ENCODE assay signal across 16 cellular contexts in genomic region chr2:239329972-239330572, GRCh38.
DNase-seq lines count a peak whose midpoint lies in the region; ATAC-seq and TF ChIP-seq lines count a peak whose summit lies in the region.
"Had no signal": no experiment of that assay in that cellular context is flagged by ENCODE, and none has a peak within 500 bp of the region (broad histone marks: within the 10 kb centered on the region; RNA-seq: fewer than 3 reads in every experiment).

No MANE protein-coding gene starts in this region.

- intact Hi-C loops in gastrocnemius medialis (cut with DNase I; ENCODE audit: low total_unique reads) (loop anchor here (1.0 to 2.0 kb wide), 3 partner anchors 19 to 71 kb away; partner anchors contain the start of gene HDAC4), OCI-LY7 (cut with micrococcal nuclease; ENCODE audit: unreplicated experiment) (no loop called here)

- no peak for TF ChIP-seq POLR2A in gastrocnemius medialis (IDR thresholded peaks at IDR 0.05)

- POLR2A ChIA-PET in OCI-LY7 (lab: Charles Lee), result no interaction called here

- no peak overlapping the region for H3K4me3 Mint-ChIP-seq in activated CD8-positive, alpha-beta memory T cell treated with anti-CD3 and anti-CD28 coated beads, Interleukin-2, amount 10 ng/mL, durations not matched to agents 7 days and 5 days
- no peak overlapping the region for H3K4me3 Mint-ChIP-seq in glutamatergic neuron (ENCODE audit: unreplicated experiment)
- H3K4me3 Mint-ChIP-seq: activated T-cell treated with anti-CD3 and anti-CD28 coated beads, Interleukin-2, amount 50 U/mL, for 24 hours had no signal

- H3K9me3 ChIP-seq in hepatocyte (ENCODE audit: low read depth) (no peaks in the 10 kb centered on the region), gastrocnemius medialis (no peaks in the 10 kb centered on the region), OCI-LY7 (ENCODE audit: low read length) (no peaks in the 10 kb centered on the region)

- H3K27me3 ChIP-seq in hepatocyte (no peaks in the 10 kb centered on the region), gastrocnemius medialis (no peaks in the 10 kb centered on the region)

- H3K4me2 ChIP-seq in hepatocyte, result no peak overlapping the region
- no peak overlapping the region for H3K4me2 ChIP-seq in OCI-LY7 (ENCODE audit: low read length)

- no peak overlapping the region for H3K4me3 ChIP-seq in hepatocyte
- H3K4me3 ChIP-seq in gastrocnemius medialis, result peak overlapping the region; percentile 4 to 25 (median 17)
- no peak overlapping the region for H3K4me3 ChIP-seq in OCI-LY7 (ENCODE audit: low read depth, low read length, poor library complexity, severe bottlenecking)

- no peaks in the 10 kb centered on the region for H3K9me3 Mint-ChIP-seq in activated CD8-positive, alpha-beta memory T cell treated with anti-CD3 and anti-CD28 coated beads, Interleukin-2, amount 10 ng/mL, durations not matched to agents 7 days and 5 days (ENCODE audit: low read depth)
- peaks cover 10% of the 10 kb centered on the region for H3K9me3 Mint-ChIP-seq in glutamatergic neuron (ENCODE audit: unreplicated experiment)
- H3K9me3 Mint-ChIP-seq: activated T-cell treated with anti-CD3 and anti-CD28 coated beads, Interleukin-2, amount 50 U/mL, for 24 hours had no signal

- no peaks in the 10 kb centered on the region for H3K9me2 ChIP-seq in hepatocyte (replicated peaks; ENCODE audit: insufficient read depth)
- no peaks in the 10 kb centered on the region for H3K9me2 ChIP-seq in OCI-LY7 (ENCODE audit: insufficient read depth, low read length)

- BruUV-seq in OCI-LY7 (replicated peaks; lab: Mats Ljungman, UMichigan), result no TSS peak

- H3K27ac Mint-ChIP-seq in activated CD8-positive, alpha-beta memory T cell treated with anti-CD3 and anti-CD28 coated beads, Interleukin-2, amount 10 ng/mL, durations not matched to agents 7 days and 5 days, result no peak overlapping the region
- no peak overlapping the region for H3K27ac Mint-ChIP-seq in glutamatergic neuron (ENCODE audit: unreplicated experiment)
- H3K27ac Mint-ChIP-seq: activated T-cell treated with anti-CD3 and anti-CD28 coated beads, Interleukin-2, amount 50 U/mL, for 24 hours had no signal

- H3K27me3 Mint-ChIP-seq in activated CD8-positive, alpha-beta memory T cell treated with anti-CD3 and anti-CD28 coated beads, Interleukin-2, amount 10 ng/mL, durations not matched to agents 7 days and 5 days, result no peaks in the 10 kb centered on the region
- H3K27me3 Mint-ChIP-seq in glutamatergic neuron (ENCODE audit: unreplicated experiment), result peaks cover 2% of the 10 kb centered on the region
- H3K27me3 Mint-ChIP-seq: activated T-cell treated with anti-CD3 and anti-CD28 coated beads, Interleukin-2, amount 50 U/mL, for 24 hours had no signal

- DNase-seq in G401 (ENCODE audit: low spot score), result peak; percentile 14
- peak; percentile 34 for DNase-seq in activated CD8-positive, alpha-beta memory T cell treated with anti-CD3 and anti-CD28 coated beads, Interleukin-2, amount 10 ng/mL, durations not matched to agents 7 days and 5 days
- DNase-seq in hepatocyte (ENCODE audit: low spot score), result no peak
- DNase-seq in gastrocnemius medialis, result peak in 1 of 2 donors; percentile 79
- DNase-seq in glutamatergic neuron, result no peak
- no peak for DNase-seq in OCI-LY7 (ENCODE audit: low spot score)
- DNase-seq in NCI-H510A treated with DMSO at 0.1 percent for 48 hours (lab: John Stamatoyannopoulos, UW), result no peak
- DNase-seq: activated T-cell treated with anti-CD3 and anti-CD28 coated beads, Interleukin-2, amount 50 U/mL, for 24 hours; mammary epithelial cell; NCI-H1105; NCI-H748 treated with DMSO at 0.1 percent for 48 hours; stimulated activated CD4-positive, alpha-beta T cell treated with anti-CD3 and anti-CD28 coated beads, Interleukin-4, amount 100 ng/mL, for 4 hours; stimulated activated naive CD8-positive, alpha-beta T cell treated with anti-CD3 and anti-CD28 coated beads, Interleukin-15, Interleukin-2, amounts not matched to agents 100 U/mL and 50 U/mL, for 24 hours had no signal

- no peak for ATAC-seq in activated CD8-positive, alpha-beta memory T cell treated with anti-CD3 and anti-CD28 coated beads, Interleukin-2, amount 10 ng/mL, durations not matched to agents 7 days and 5 days
- ATAC-seq in gastrocnemius medialis (peak; percentile 9 to 23), GM19452 (IDR thresholded peaks at IDR 0.05; ENCODE audit: unreplicated experiment) (no peak)
- ATAC-seq: stimulated activated naive CD8-positive, alpha-beta T cell treated with anti-CD3 and anti-CD28 coated beads, Interleukin-15, Interleukin-2, amounts not matched to agents 100 U/mL and 50 U/mL, for 24 hours had no signal

- WGBS in hepatocyte (ENCODE audit: low lambda C conversion rate, missing lambda C conversion rate), result 85% methylated on average over 15 of the region's 15 CpGs

- TF ChIP-seq CTCF in hepatocyte (IDR thresholded peaks at IDR 0.05; ENCODE audit: poor library complexity) (no peak), gastrocnemius medialis (IDR thresholded peaks at IDR 0.05 in 4 of 5, conservative IDR thresholded peaks at IDR 0.05 in 1 of 5) (no peak), glutamatergic neuron (IDR thresholded peaks at IDR 0.05; ENCODE audit: partially characterized antibody, unreplicated experiment) (no peak), OCI-LY7 (conservative IDR thresholded peaks at IDR 0.05; ENCODE audit: low read length) (no peak)

- H2AFZ ChIP-seq in hepatocyte (no peak overlapping the region), OCI-LY7 (ENCODE audit: low read length) (no peak overlapping the region)

- H4K20me1 ChIP-seq in hepatocyte (ENCODE audit: insufficient read depth, poor library complexity, severe bottlenecking), result no peaks in the 10 kb centered on the region
- no peaks in the 10 kb centered on the region for H4K20me1 ChIP-seq in OCI-LY7 (ENCODE audit: insufficient read depth, low read length)

- H3K4me1 ChIP-seq in hepatocyte (ENCODE audit: insufficient read depth) (peaks cover 47% of the 10 kb centered on the region), gastrocnemius medialis (peaks cover 45 to 58% of the 10 kb centered on the region in 2 donors), OCI-LY7 (ENCODE audit: insufficient read depth, low read length, poor library complexity, severe bottlenecking) (no peaks in the 10 kb centered on the region)

- H3K79me2 ChIP-seq in hepatocyte (peaks cover 71% of the 10 kb centered on the region), OCI-LY7 (ENCODE audit: insufficient read depth, low read depth, low read length) (no peaks in the 10 kb centered on the region)

- CTCF ChIA-PET in activated CD8-positive, alpha-beta memory T cell treated with anti-CD3 and anti-CD28 coated beads, Interleukin-2, amount 10 ng/mL, durations not matched to agents 7 days and 5 days (lab: Charles Lee), result no interaction called here
- CTCF ChIA-PET in OCI-LY7 (lab: Charles Lee; ENCODE audit: unreplicated experiment), result no interaction called here

- in situ Hi-C loops in G401 (cut with HindIII; ENCODE audit: low sequenced_read_pairs), result no loop called here
- in situ Hi-C loops in gastrocnemius medialis (cut with MboI; ENCODE audit: low sequenced_read_pairs in 4 of 4), result loop anchor here in 1 of 4 donors (10.0 kb wide), 1 partner anchor 55 kb away; no protein-coding TSS in a partner anchor

- H3K36me3 Mint-ChIP-seq in activated CD8-positive, alpha-beta memory T cell treated with anti-CD3 and anti-CD28 coated beads, Interleukin-2, amount 10 ng/mL, durations not matched to agents 7 days and 5 days, result peaks cover 7% of the 10 kb centered on the region
- no peaks in the 10 kb centered on the region for H3K36me3 Mint-ChIP-seq in glutamatergic neuron (ENCODE audit: unreplicated experiment)

- H3K27ac ChIP-seq in hepatocyte (peak overlapping the region; percentile 94), gastrocnemius medialis (peak overlapping the region; percentile 96 to 99 (median 98)), OCI-LY7 (ENCODE audit: low read depth, low read length, poor library complexity, severe bottlenecking) (no peak overlapping the region)
- H3K27ac ChIP-seq: C4-2B, VCaP had no signal

- H3K36me3 ChIP-seq in hepatocyte (replicated peaks; ENCODE audit: insufficient read depth, low read depth) (no peaks in the 10 kb centered on the region), gastrocnemius medialis (no peaks in the 10 kb centered on the region), OCI-LY7 (ENCODE audit: insufficient read depth, low read length) (no peaks in the 10 kb centered on the region)

- H3K4me1 Mint-ChIP-seq in activated CD8-positive, alpha-beta memory T cell treated with anti-CD3 and anti-CD28 coated beads, Interleukin-2, amount 10 ng/mL, durations not matched to agents 7 days and 5 days, result peaks cover 48% of the 10 kb centered on the region
- peaks cover 42% of the 10 kb centered on the region for H3K4me1 Mint-ChIP-seq in glutamatergic neuron (ENCODE audit: low read depth, unreplicated experiment)

Comparison
In these comparisons a context has a peak if more than half of its experiments do, and no peak if none do; other contexts are left out.
1. DNase-seq: peak in G401 (single experiment) and activated CD8-positive, alpha-beta memory T cell treated with anti-CD3 and anti-CD28 coated beads, Interleukin-2, amount 10 ng/mL, durations not matched to agents 7 days and 5 days (single experiment); none in hepatocyte (single experiment), glutamatergic neuron (single experiment), OCI-LY7 (single experiment) and NCI-H510A treated with DMSO at 0.1 percent for 48 hours (single experiment).
2. ATAC-seq: peak in gastrocnemius medialis (2 of 2); none in activated CD8-positive, alpha-beta memory T cell treated with anti-CD3 and anti-CD28 coated beads, Interleukin-2, amount 10 ng/mL, durations not matched to agents 7 days and 5 days (single experiment) and GM19452 (single experiment).
3. H3K4me3 ChIP-seq: peak in gastrocnemius medialis (4 of 4); none in hepatocyte (single experiment) and OCI-LY7 (single experiment).